11 cellular contexts compared by ENCODE assay signal in the genomic region with DNA sequence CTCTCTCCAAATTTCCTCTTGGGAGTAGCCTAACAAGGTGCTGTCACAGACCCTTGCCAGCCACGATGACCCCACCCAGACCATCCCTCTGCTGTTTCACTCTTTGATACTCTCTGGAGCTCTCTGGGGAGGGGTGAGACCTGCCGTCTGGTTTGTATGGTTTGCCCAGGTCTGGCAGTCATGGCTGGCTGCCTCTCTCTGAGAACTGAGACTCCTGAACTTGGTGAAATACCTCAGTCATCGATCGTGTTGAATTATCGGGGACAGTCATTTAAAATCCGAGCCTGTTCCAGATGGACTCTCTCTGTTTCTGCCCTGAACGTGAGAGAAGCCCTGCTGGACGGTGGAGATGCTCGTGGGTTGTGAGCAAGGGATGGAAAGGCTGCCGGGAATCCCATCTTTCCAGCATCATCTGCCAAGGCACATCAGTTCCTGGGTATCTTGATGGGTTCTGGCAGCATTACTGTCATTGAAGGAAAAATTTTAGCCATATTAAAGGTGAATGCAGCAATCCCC. TPM values are rescaled to one million over a fixed set of nuclear protein-coding genes. Genes with fewer than 3 reads are reported as not detected.
DNase-seq lines count a peak whose midpoint lies in the region; ATAC-seq and TF ChIP-seq lines count a peak whose summit lies in the region.
"Not testable (repeated sequence)": the region's sequence is repeated elsewhere in the genome, so short reads cannot be mapped to it uniquely, and the experiment has no call there.
"Had no signal": no experiment of that assay in that cellular context is flagged by ENCODE, and none has a peak within 500 bp of the region (broad histone marks: within the 10 kb centered on the region; RNA-seq: fewer than 3 reads in every experiment).

No MANE protein-coding gene starts in this region.

- H2AK9ac ChIP-seq in IMR-90 (replicated peaks; ENCODE audit: low read depth, low read length, poor library complexity) = not testable (repeated sequence)

- H3K27me3 ChIP-seq in BE2C; IMR-90 (ENCODE audit: control insufficient read depth, insufficient read depth, low read length): not testable (repeated sequence)
- H3K27me3 ChIP-seq in psoas muscle (ENCODE audit: insufficient read depth in 3 of 3, low read length in 2 of 3) = peaks cover 0 to 15% (median 2%) of the 10 kb centered on the region in 3 donors

- peaks cover 19% of the 10 kb centered on the region for H3K4me1 Mint-ChIP-seq in brain
- peaks cover 11% of the 10 kb centered on the region for H3K4me1 Mint-ChIP-seq in memory B cell

- in situ Hi-C loops in IMR-90 (cut with MboI; ENCODE audit: low sequenced_read_pairs) = not testable (repeated sequence)

- H3K27me3 Mint-ChIP-seq in brain (peaks cover 28% of the 10 kb centered on the region), memory B cell (peaks cover 16% of the 10 kb centered on the region)

- not testable (repeated sequence) for H3K9ac ChIP-seq in IMR-90 (ENCODE audit: low read depth, low read length); SK-N-MC (ENCODE audit: insufficient read length)

- not testable (repeated sequence) for H2BK5ac ChIP-seq in IMR-90 (ENCODE audit: low read depth, low read length, poor library complexity, severe bottlenecking)

- peaks cover 12% of the 10 kb centered on the region; the same call in 1 of the 2 replicates for H3K4me1 ChIP-seq in BE2C
- H3K4me1 ChIP-seq in IMR-90 (ENCODE audit: control insufficient read depth, insufficient read depth, low read length); psoas muscle: not testable (repeated sequence)

- H3K23ac ChIP-seq in IMR-90 (ENCODE audit: low read depth, low read length) = not testable (repeated sequence)

- H4K91ac ChIP-seq in IMR-90 (ENCODE audit: insufficient read depth, low read depth, low read length) = not testable (repeated sequence)

- DNase-seq in BE2C (peak; percentile 41), GM12865 (ENCODE audit: low read depth) (peak; percentile 14)
- not testable (repeated sequence) for DNase-seq in IMR-90; SK-N-MC (ENCODE audit: low read depth, low spot score); memory B cell (ENCODE audit: low spot score in 2 of 2); psoas muscle

- not testable (repeated sequence) for H3K9me3 Mint-ChIP-seq in brain, memory B cell

- POLR2A ChIA-PET in IMR-90 (lab: Charles Lee; ENCODE audit: unreplicated experiment) = not testable (repeated sequence)

- intact Hi-C loops in IMR-90 (cut with micrococcal nuclease); psoas muscle (cut with DNase I): not testable (repeated sequence)

- H3K14ac ChIP-seq in IMR-90 (replicated peaks; ENCODE audit: low read depth, low read length) = not testable (repeated sequence)

- H3K9me1 ChIP-seq in IMR-90 (ENCODE audit: insufficient read depth, low read length) = not testable (repeated sequence)

- H2BK20ac ChIP-seq in IMR-90 (ENCODE audit: low read depth, low read length) = not testable (repeated sequence)

- not testable (repeated sequence) for H3K36me3 ChIP-seq in BE2C; IMR-90 (ENCODE audit: control insufficient read depth, insufficient read depth, low read length); SK-N-MC (ENCODE audit: insufficient read depth, low read length); psoas muscle (ENCODE audit: insufficient read depth in 1 of 2, low read depth in 1 of 2)

- TF ChIP-seq POLR2A in IMR-90 (IDR thresholded peaks at IDR 0.05; ENCODE audit: low read depth, low read length) = not testable (repeated sequence)

- not testable (repeated sequence) for H3K79me1 ChIP-seq in IMR-90 (ENCODE audit: low read depth in 1 of 2, low read length in 2 of 2)

- not testable (repeated sequence) for H2AFZ ChIP-seq in IMR-90 (replicated peaks; ENCODE audit: low read length, poor library complexity)

- not testable (repeated sequence) for H3K9me3 ChIP-seq in BE2C; IMR-90 (ENCODE audit: control insufficient read depth, insufficient read depth, low read length); SK-N-MC (ENCODE audit: low read depth, low read length); psoas muscle

- H2BK15ac ChIP-seq in IMR-90 (ENCODE audit: low read depth, low read length) = not testable (repeated sequence)

- peak overlapping the region; percentile 16; the same call in 1 of the 2 replicates for H3K4me2 ChIP-seq in IMR-90 (ENCODE audit: low read depth, low read length)

- WGBS in IMR-90 (ENCODE audit: extremely low coverage in 2 of 2, insufficient read length in 1 of 2), 2 experiments = 40% methylated on average over 1 of the region's 10 CpGs; no CpG with 5 or more reads in 1 of the 2 experiments
- WGBS in psoas muscle, 3 donors = 15 to 29% (median 20%) methylated on average over 9 to 10 of the region's 10 CpGs

- H3K36me3 Mint-ChIP-seq in brain, memory B cell: not testable (repeated sequence)

- H3K18ac ChIP-seq in IMR-90 (ENCODE audit: low read depth, low read length) = not testable (repeated sequence)

- CTCF ChIA-PET in IMR-90 (lab: Yijun Ruan, JAX) = not testable (repeated sequence)

- H3K27ac Mint-ChIP-seq in brain = peak overlapping the region in 2 of 5 experiments; percentile 14 to 19
- not testable (repeated sequence) for H3K27ac Mint-ChIP-seq in memory B cell

- not testable (repeated sequence) for TF ChIP-seq RAD21 in IMR-90 (IDR thresholded peaks at IDR 0.05; ENCODE audit: low read length)

- ATAC-seq in IMR-90 (ENCODE audit: low read depth); memory B cell (ENCODE audit: low read depth); psoas muscle: not testable (repeated sequence)

- not testable (repeated sequence) for H2BK120ac ChIP-seq in IMR-90 (ENCODE audit: low read depth, low read length)

- H3K4me3 ChIP-seq in BE2C (ENCODE audit: low read depth, low read length) (peak overlapping the region; percentile 58), SK-N-MC (peak overlapping the region; percentile 62), psoas muscle (peak overlapping the region; percentile 28)
- H3K4me3 ChIP-seq in GM12865 (ENCODE audit: low read depth, low read length); IMR-90 (ENCODE audit: insufficient read depth, low read depth, low read length): not testable (repeated sequence)

- H4K8ac ChIP-seq in IMR-90 (ENCODE audit: low read depth in 2 of 2, low read length in 2 of 2) = not testable (repeated sequence)

- BruUV-seq in IMR-90 (replicated peaks; lab: Mats Ljungman, UMichigan) = not testable (repeated sequence)

- H3K4me3 Mint-ChIP-seq in brain (peak overlapping the region in 3 of 5 experiments; percentile 1 to 49 (median 28)), memory B cell (peak overlapping the region; percentile 58)

- not testable (repeated sequence) for H4K5ac ChIP-seq in IMR-90 (ENCODE audit: low read depth, low read length)

- not testable (repeated sequence) for H3K56ac ChIP-seq in IMR-90 (ENCODE audit: extremely low read depth, insufficient read depth, low read length)

- not testable (repeated sequence) for TF ChIP-seq CTCF in BE2C (IDR thresholded peaks at IDR 0.05; ENCODE audit: low read depth, low read length); GM12865 (IDR thresholded peaks at IDR 0.05; ENCODE audit: insufficient read depth, low read depth, low read length, missing control alignments); IMR-90 (conservative IDR thresholded peaks at IDR 0.05; ENCODE audit: low read depth, low read length); brain (conservative IDR thresholded peaks at IDR 0.05); psoas muscle (IDR thresholded peaks at IDR 0.05)

- H3K4ac ChIP-seq in IMR-90 (ENCODE audit: low read depth, low read length) = not testable (repeated sequence)

- dilution Hi-C loops in IMR-90 (cut with HindIII; ENCODE audit: low sequenced_read_pairs, unreplicated experiment) = not testable (repeated sequence)

- H2AK5ac ChIP-seq in IMR-90 (ENCODE audit: low read depth, low read length) = not testable (repeated sequence)

- not testable (repeated sequence) for H3K27ac ChIP-seq in IMR-90 (ENCODE audit: insufficient read depth, low read length); SK-N-MC; psoas muscle

- H4K20me1 ChIP-seq in IMR-90 (ENCODE audit: insufficient read depth, low read length) = not testable (repeated sequence)

RNA-seq across cellular contexts. Expression of a gene that starts 19.2 kb away (rescaled TPM):
- polyA plus RNA-seq in BE2C (2012; ENCODE audit: insufficient read depth, insufficient read length, low read depth) = 30.6 TPM
- 16.4 and 19.0 TPM in 2 replicates for total RNA-seq in IMR-90 (2012; rRNA removed)
- polyA plus RNA-seq in IMR-90 (2012; rRNA removed) = 14.1 and 15.1 TPM in 2 replicates
- polyA plus RNA-seq in IMR-90 (2012; cell fraction: cytosol; rRNA removed) = 7.3 and 11.1 TPM in 2 replicates
- polyA plus RNA-seq in IMR-90 (2012; cell fraction: nucleus; rRNA removed; ENCODE audit: low replicate concordance) = 7.6 and 19.3 TPM in 2 replicates
- 11.5 TPM for polyA plus RNA-seq in brain (ENCODE audit: insufficient read depth, low read depth, low replicate concordance)
- 10 to 100 TPM in 3 of 4 donors, 1 to 10 TPM in 1; 9.9 to 15.0 (median 10.8) TPM for total RNA-seq in psoas muscle
- 10 to 100 TPM in 2 of 3 donors, 1 to 10 TPM in 1; 8.2 to 22.2 (median 12.8) TPM for polyA plus RNA-seq in psoas muscle

RNA-seq across cellular contexts. Expression of a gene that starts 45.2 kb away (rescaled TPM):
- polyA plus RNA-seq in BE2C (2012; ENCODE audit: insufficient read depth, insufficient read length, low read depth) = 22.8 TPM
- total RNA-seq in IMR-90 (2012; rRNA removed) (34.7 and 41.0 TPM in 2 replicates), psoas muscle (1 to 10 TPM; 4.9 to 9.3 (median 6.4) TPM)
- polyA plus RNA-seq in IMR-90 (2012; rRNA removed) (30.4 and 30.9 TPM in 2 replicates), brain (ENCODE audit: insufficient read depth, low read depth, low replicate concordance) (16.6 TPM), psoas muscle (10 to 100 TPM in 2 of 3 donors, 1 to 10 TPM in 1; 7.3 to 13.1 (median 11.2) TPM)
- 40.0 and 51.7 TPM in 2 replicates for polyA plus RNA-seq in IMR-90 (2012; cell fraction: cytosol; rRNA removed)
- 17.7 and 27.7 TPM in 2 replicates for polyA plus RNA-seq in IMR-90 (2012; cell fraction: nucleus; rRNA removed; ENCODE audit: low replicate concordance)

RNA-seq across cellular contexts. Expression of a gene that starts 51.1 kb away (rescaled TPM):
- not detected for polyA plus RNA-seq in BE2C (2012; ENCODE audit: insufficient read depth, insufficient read length, low read depth)
- total RNA-seq in IMR-90 (2012; rRNA removed) (0.18 TPM in 1 of 2 replicates, not detected in the other), psoas muscle (1 to 10 TPM in 3 of 4 donors, not detected in 1; 1.2 to 9.3 (median 1.3) TPM)
- polyA plus RNA-seq in IMR-90 (2012; rRNA removed) (0.17 and 0.30 TPM in 2 replicates), brain (ENCODE audit: insufficient read depth, low read depth, low replicate concordance) (14.4 TPM), psoas muscle (under 1 TPM; 0.29 to 0.62 (median 0.57) TPM)
- 0.30 and 0.36 TPM in 2 replicates for polyA plus RNA-seq in IMR-90 (2012; cell fraction: cytosol; rRNA removed)
- 0.10 and 0.28 TPM in 2 replicates for polyA plus RNA-seq in IMR-90 (2012; cell fraction: nucleus; rRNA removed; ENCODE audit: low replicate concordance)
- total RNA-seq: A172, Calu3 had no signal
- polyA plus RNA-seq: CD14-positive monocyte, IgD-negative memory B cell had no signal
